ENCODE assay signal across 8 cellular contexts in genomic region chr13:40116008-40116407, GRCh38.
DNase-seq lines count a peak whose midpoint lies in the region; ATAC-seq and TF ChIP-seq lines count a peak whose summit lies in the region.

No MANE protein-coding gene starts in this region.

- peaks cover 7% of the 10 kb centered on the region for H3K9me3 Mint-ChIP-seq in progenitor cell of endocrine pancreas (ENCODE audit: low read depth)

- no peaks in the 10 kb centered on the region for H3K27me3 Mint-ChIP-seq in progenitor cell of endocrine pancreas

- H3K4me3 ChIP-seq in fibroblast of pulmonary artery (replicated peaks; ENCODE audit: low read depth, low read length) = no peak overlapping the region

- H3K4me3 Mint-ChIP-seq in progenitor cell of endocrine pancreas (ENCODE audit: low read depth) = no peak overlapping the region

- H3K27ac Mint-ChIP-seq in progenitor cell of endocrine pancreas = peak overlapping the region; percentile 96

- peaks cover 22% of the 10 kb centered on the region for H3K4me1 Mint-ChIP-seq in progenitor cell of endocrine pancreas (ENCODE audit: low read depth)

- peak; percentile 28 for DNase-seq in DMS153 (lab: John Stamatoyannopoulos, UW)
- DNase-seq in DMS153 treated with DMSO at 0.1 percent for 48 hours (lab: John Stamatoyannopoulos, UW; ENCODE audit: unreplicated experiment) = no peak
- DNase-seq in activated CD4-positive, alpha-beta T cell treated with anti-CD3 and anti-CD28 coated beads, Interleukin-2, amount 50 U/mL, for 1 hour = peak; percentile 26
- DNase-seq in fibroblast of pulmonary artery (ENCODE audit: low read depth) = peak; percentile 99
- no peak for DNase-seq in progenitor cell of endocrine pancreas (ENCODE audit: low spot score, unreplicated experiment)
- no peak for DNase-seq in NCI-H2029 treated with DMSO at 0.1 percent for 48 hours (lab: John Stamatoyannopoulos, UW)
- no peak for DNase-seq in NCI-H2227 (lab: John Stamatoyannopoulos, UW; ENCODE audit: unreplicated experiment)

- ATAC-seq in HG03442 (IDR thresholded peaks at IDR 0.05; ENCODE audit: unreplicated experiment) = peak; percentile 97

- no peaks in the 10 kb centered on the region for H3K36me3 Mint-ChIP-seq in progenitor cell of endocrine pancreas (ENCODE audit: insufficient read depth)

- TF ChIP-seq CTCF in fibroblast of pulmonary artery (IDR thresholded peaks at IDR 0.05; ENCODE audit: low read length, missing control alignments) = no peak
- TF ChIP-seq CTCF in progenitor cell of endocrine pancreas (IDR thresholded peaks at IDR 0.05; ENCODE audit: unreplicated experiment) = no peak

Comparison
In these comparisons a context has a peak if more than half of its experiments do, and no peak if none do; other contexts are left out.
1. DNase-seq: peak in DMS153 (single experiment), activated CD4-positive, alpha-beta T cell treated with anti-CD3 and anti-CD28 coated beads, Interleukin-2, amount 50 U/mL, for 1 hour (single experiment) and fibroblast of pulmonary artery (single experiment); none in DMS153 treated with DMSO at 0.1 percent for 48 hours (single experiment), progenitor cell of endocrine pancreas (single experiment), NCI-H2029 treated with DMSO at 0.1 percent for 48 hours (single experiment) and NCI-H2227 (single experiment).